ENCODE assay signal across 1 cellular context in genomic region chr9:107283621-107284616, GRCh38.
TF ChIP-seq lines count a peak whose summit lies in the region.

No MANE protein-coding gene starts in this region.

TF ChIP-seq in K562, 482 proteins besides CTCF, POLR2A, EP300 and RAD21 (continued from another document and continues in another):
- TF ChIP-seq NKRF (IDR thresholded peaks at IDR 0.05; ENCODE audit: borderline replicate concordance) (peak; percentile 44; the same call in 1 of the 2 replicates), ZNF121 (CRISPR knock-in tag; conservative IDR thresholded peaks at IDR 0.05) (no peak), CREB1 (IDR thresholded peaks at IDR 0.05) (no peak), CREB1 (CRISPR knock-in tag; IDR thresholded peaks at IDR 0.05) (peak; percentile 65), TARDBP (IDR thresholded peaks at IDR 0.05) (no peak), IRF2 (CRISPR knock-in tag; IDR thresholded peaks at IDR 0.05) (no peak), ZNF134 (CRISPR knock-in tag; conservative IDR thresholded peaks at IDR 0.05) (no peak), CHD7 (IDR thresholded peaks at IDR 0.05; ENCODE audit: low read depth, low read length) (no peak), MTA1 (IDR thresholded peaks at IDR 0.05; ENCODE audit: borderline replicate concordance) (no peak), SAFB (IDR thresholded peaks at IDR 0.05; ENCODE audit: borderline replicate concordance, low read depth, low read length) (no peak), SRSF9 (IDR thresholded peaks at IDR 0.05; ENCODE audit: borderline replicate concordance, low read depth, low read length) (no peak), CHD2 (IDR thresholded peaks at IDR 0.05; ENCODE audit: low read depth, low read length) (peak; percentile 72), POLR3A (IDR thresholded peaks at IDR 0.05; ENCODE audit: borderline replicate concordance, extremely low read depth, insufficient read depth, insufficient read length) (no peak), E2F6 (IDR thresholded peaks at IDR 0.05; ENCODE audit: borderline replicate concordance in 1 of 2, extremely low read depth in 1 of 2, insufficient read depth in 1 of 2, insufficient read length in 1 of 2, low read depth in 1 of 2, low read length in 1 of 2, poor library complexity in 1 of 2, severe bottlenecking in 1 of 2) (peak; percentile 51 to 80), PBX2 (CRISPR knock-in tag; IDR thresholded peaks at IDR 0.05; ENCODE audit: low read depth) (no peak), PBX2 (tag; conservative IDR thresholded peaks at IDR 0.05; ENCODE audit: low read depth) (no peak), KDM2B (CRISPR knock-in tag; IDR thresholded peaks at IDR 0.05) (0 out of 2 replicates have a peak, but pooled peaks have one; percentile 39), HBP1 (CRISPR knock-in tag; IDR thresholded peaks at IDR 0.05) (no peak), E2F5 (CRISPR knock-in tag; IDR thresholded peaks at IDR 0.05) (no peak), ZNF75A (CRISPR knock-in tag; IDR thresholded peaks at IDR 0.05) (no peak), GTF2E2 (tag; IDR thresholded peaks at IDR 0.05) (no peak; the same call in 1 of the 2 replicates), POLR2G (IDR thresholded peaks at IDR 0.05; ENCODE audit: low read depth, low read length) (peak; percentile 60), MTA3 (IDR thresholded peaks at IDR 0.05; ENCODE audit: borderline replicate concordance) (peak; percentile 43; the same call in 1 of the 2 replicates), E4F1 (CRISPR knock-in tag; IDR thresholded peaks at IDR 0.05; ENCODE audit: borderline replicate concordance) (peak; percentile 73; the same call in 1 of the 2 replicates), GATAD2B (IDR thresholded peaks at IDR 0.05; ENCODE audit: borderline replicate concordance) (peak; percentile 75; the same call in 1 of the 2 replicates), ZNF277 (CRISPR knock-in tag; IDR thresholded peaks at IDR 0.05; ENCODE audit: borderline replicate concordance) (no peak), CTCFL (IDR thresholded peaks at IDR 0.05; ENCODE audit: borderline replicate concordance, insufficient read depth, low read depth, low read length, poor library complexity, severe bottlenecking) (no peak), RFX5 (IDR thresholded peaks at IDR 0.05; ENCODE audit: low read depth, low read length) (no peak)
